Comparison of ENCODE assay signal across 8 cellular contexts in the genomic region with DNA sequence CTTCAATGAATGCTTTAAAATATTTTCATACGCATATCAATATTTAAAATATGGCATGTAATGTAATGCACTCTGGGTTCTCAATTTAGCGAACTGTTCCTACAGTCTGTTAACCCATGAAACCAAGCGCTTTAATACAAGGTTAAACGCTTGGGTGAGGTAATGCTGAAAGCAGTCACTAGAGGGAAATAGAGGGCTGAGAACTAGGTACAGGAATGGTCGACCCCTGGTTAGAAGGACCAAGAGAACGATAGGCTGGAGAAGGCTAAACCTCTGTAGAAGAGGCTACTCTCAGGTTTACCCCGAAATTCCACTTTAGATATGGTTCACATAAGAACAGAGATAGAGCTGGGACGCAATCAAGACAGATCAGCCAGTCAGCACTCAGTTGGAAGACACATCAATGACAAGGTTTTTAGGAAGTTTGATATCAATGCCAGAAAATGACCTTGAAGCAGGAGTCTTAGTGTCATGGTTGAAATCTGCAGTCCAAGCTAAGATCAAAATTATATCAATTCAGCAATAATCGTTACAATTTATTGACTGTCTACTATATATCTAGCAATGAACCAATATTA. TPM values are rescaled to one million over a fixed set of nuclear protein-coding genes. Genes with fewer than 3 reads are reported as not detected.
A peak's percentile ranks its signal among the peaks of the same experiment; 100 is the strongest.
DNase-seq lines count a peak whose midpoint lies in the region; ATAC-seq, FAIRE-seq and TF ChIP-seq lines count a peak whose summit lies in the region.

No MANE protein-coding gene starts in this region.

- TF ChIP-seq CTCF in GM12878 (IDR thresholded peaks at IDR 0.05 in 2 of 3, conservative IDR thresholded peaks at IDR 0.05 in 1 of 3; ENCODE audit: control insufficient read depth in 2 of 3, extremely low read depth in 1 of 3, insufficient read depth in 1 of 3, low read depth in 3 of 3, low read length in 3 of 3) (peak; percentile 69 to 84 (median 71)), kidney (IDR thresholded peaks at IDR 0.05; ENCODE audit: borderline replicate concordance, extremely low read depth, insufficient read depth) (peak; percentile 84), transverse colon (IDR thresholded peaks at IDR 0.05) (peak; percentile 68 to 81 (median 79))

- TF ChIP-seq RAD21 in GM12878 (IDR thresholded peaks at IDR 0.05; ENCODE audit: insufficient read depth, low read depth, low read length), result peak; percentile 85

- peak; percentile 94 for ATAC-seq in HG03103 (IDR thresholded peaks at IDR 0.05; ENCODE audit: low read depth, unreplicated experiment)
- peak; percentile 94 for ATAC-seq in GM12878

- H3K27me3 ChIP-seq in GM12878 (replicated peaks in 1 of 2; ENCODE audit: control insufficient read depth in 2 of 2, insufficient read depth in 2 of 2, low read length in 1 of 2) (no peaks in the 10 kb centered on the region), transverse colon (no peaks in the 10 kb centered on the region)

- SMC1A ChIA-PET in GM12878 (lab: Charles Lee; ENCODE audit: uncharacterized antibody, unreplicated experiment), result interaction anchor here (0.6 to 10.8 kb wide), 39 partner anchors 8 to 747 kb away, joined by 3 to 145 read pairs (median 4); no protein-coding TSS in a partner anchor

- POLR2A ChIA-PET in GM12878 (lab: Charles Lee), result no interaction called here

- no peaks in the 10 kb centered on the region for H4K20me1 ChIP-seq in GM12878 (ENCODE audit: control insufficient read depth, insufficient read depth)

- TF ChIP-seq POLR2A in GM12878 (IDR thresholded peaks at IDR 0.05; ENCODE audit: low read depth, low read length), result no peak
- no peak for TF ChIP-seq POLR2A in transverse colon (IDR thresholded peaks at IDR 0.05)

- FAIRE-seq in GM19239 (lab: Jason Lieb, UNC) (peak; percentile 99), GM12878 (lab: Jason Lieb, UNC) (peak; percentile 76), kidney (lab: Jason Lieb, UNC) (no peak)

- H3K9ac ChIP-seq in GM12878 (ENCODE audit: control insufficient read depth, insufficient read depth, low read length) (no peak overlapping the region), kidney (ENCODE audit: low read length in 2 of 2) (no peak overlapping the region)

- H3K9me3 ChIP-seq in GM12878 (replicated peaks; ENCODE audit: control insufficient read depth, insufficient read depth, low read length) (no peaks in the 10 kb centered on the region), kidney (ENCODE audit: control insufficient read depth in 1 of 2, low read length in 2 of 2) (no peaks in the 10 kb centered on the region), transverse colon (no peaks in the 10 kb centered on the region)

- H3K79me2 ChIP-seq in GM12878 (ENCODE audit: control insufficient read depth, insufficient read depth, low read length), result no peaks in the 10 kb centered on the region

- in situ Hi-C loops in GM12878 (cut with MboI) (loop anchor here (10.0 kb wide), 1 partner anchor 432 kb away; no protein-coding TSS in a partner anchor), transverse colon (cut with MboI; ENCODE audit: low pct_ligation_motif_present in 1 of 4, low pct_unique_long_range_greater_than_20kb in 1 of 4, low sequenced_read_pairs in 3 of 4) (loop anchor here in 1 of 4 donors (25.0 kb wide), 1 partner anchor 110 kb away; no protein-coding TSS in a partner anchor)

- RAD21 ChIA-PET in GM12878 (lab: Charles Lee; ENCODE audit: unreplicated experiment), result interaction anchor here (0.7 to 5.0 kb wide), 9 partner anchors 73 to 556 kb away, joined by 3 to 60 read pairs (median 4); no protein-coding TSS in a partner anchor

- CTCF ChIA-PET in GM12878 (lab: Yijun Ruan, JAX), result interaction anchor here (0.7 to 5.0 kb wide), 29 partner anchors 11 to 558 kb away, joined by 3 to 94 read pairs (median 4); no protein-coding TSS in a partner anchor

- no peak for TF ChIP-seq EP300 in GM12878 (IDR thresholded peaks at IDR 0.05; ENCODE audit: borderline replicate concordance in 1 of 2, control insufficient read depth in 1 of 2, low read depth in 2 of 2, low read length in 2 of 2)
- TF ChIP-seq EP300 in transverse colon (IDR thresholded peaks at IDR 0.05; ENCODE audit: low read depth), result no peak

- peak overlapping the region; percentile 40 for H2AFZ ChIP-seq in GM12878 (ENCODE audit: control insufficient read depth, low read depth, low read length)

- no peaks in the 10 kb centered on the region for H3K36me3 ChIP-seq in GM12878 (ENCODE audit: control insufficient read depth in 2 of 2, insufficient read depth in 2 of 2, low read length in 1 of 2)
- no peaks in the 10 kb centered on the region for H3K36me3 ChIP-seq in kidney (ENCODE audit: control insufficient read depth in 1 of 2, insufficient read depth in 2 of 2, low read length in 2 of 2)
- no peaks in the 10 kb centered on the region for H3K36me3 ChIP-seq in transverse colon

- no peak overlapping the region for H3K4me2 ChIP-seq in GM12878 (ENCODE audit: control insufficient read depth, insufficient read depth)

- H3K27ac ChIP-seq in GM12878 (ENCODE audit: control insufficient read depth, insufficient read depth) (no peak overlapping the region), kidney (ENCODE audit: low read depth in 2 of 2, low read length in 2 of 2) (no peak overlapping the region), transverse colon (no peak overlapping the region)

- no TSS peak for BruUV-seq in GM12878 (replicated peaks; lab: Mats Ljungman, UMichigan)

- peak; percentile 58 for DNase-seq in EL
- peak; percentile 20 for DNase-seq in GM19239 (ENCODE audit: insufficient read length, low spot score)
- peak; percentile 48 for DNase-seq in NCI-H460 (ENCODE audit: extremely low read depth, low read depth)
- peak; percentile 12 for DNase-seq in GM12878 (ENCODE audit: low read depth, low spot score)
- DNase-seq in kidney, result no peak
- DNase-seq in transverse colon, result no peak
- no peak for DNase-seq in occipital lobe (lab: John Stamatoyannopoulos, UW)

- H3K4me3 ChIP-seq in GM12878, result no peak overlapping the region
- H3K4me3 ChIP-seq in kidney (ENCODE audit: low read length in 2 of 2), result peak overlapping the region in 1 of 2 donors; percentile 30
- H3K4me3 ChIP-seq in transverse colon, result no peak overlapping the region

- WGBS in GM12878 (ENCODE audit: insufficient coverage, insufficient replicate concordance, low lambda C conversion rate, missing lambda C conversion rate), result 26% methylated on average over 9 of the region's 9 CpGs
- 50 to 53% methylated on average over 9 of the region's 9 CpGs for WGBS in transverse colon (ENCODE audit: low coverage in 1 of 2), 2 donors

- intact Hi-C loops in GM12878 (cut with micrococcal nuclease; ENCODE audit: unreplicated experiment) (loop anchor here (1.0 to 10.0 kb wide), 7 partner anchors 119 to 742 kb away; no protein-coding TSS in a partner anchor), kidney (cut with DNase I) (no loop called here), transverse colon (cut with DNase I; ENCODE audit: low total_unique reads) (no loop called here)

- H3K4me1 ChIP-seq in GM12878 (ENCODE audit: control insufficient read depth, insufficient read depth, low read length) (no peaks in the 10 kb centered on the region), kidney (ENCODE audit: control insufficient read depth in 1 of 2, insufficient read depth in 1 of 2, low read depth in 1 of 2, low read length in 2 of 2) (peaks cover 2 to 19% of the 10 kb centered on the region in 2 donors), transverse colon (peaks cover 5 to 47% (median 17%) of the 10 kb centered on the region in 4 donors)

TF ChIP-seq in GM12878, 131 proteins besides CTCF, POLR2A, EP300 and RAD21 (continues in another document):
- TF ChIP-seq, protein P1, sequence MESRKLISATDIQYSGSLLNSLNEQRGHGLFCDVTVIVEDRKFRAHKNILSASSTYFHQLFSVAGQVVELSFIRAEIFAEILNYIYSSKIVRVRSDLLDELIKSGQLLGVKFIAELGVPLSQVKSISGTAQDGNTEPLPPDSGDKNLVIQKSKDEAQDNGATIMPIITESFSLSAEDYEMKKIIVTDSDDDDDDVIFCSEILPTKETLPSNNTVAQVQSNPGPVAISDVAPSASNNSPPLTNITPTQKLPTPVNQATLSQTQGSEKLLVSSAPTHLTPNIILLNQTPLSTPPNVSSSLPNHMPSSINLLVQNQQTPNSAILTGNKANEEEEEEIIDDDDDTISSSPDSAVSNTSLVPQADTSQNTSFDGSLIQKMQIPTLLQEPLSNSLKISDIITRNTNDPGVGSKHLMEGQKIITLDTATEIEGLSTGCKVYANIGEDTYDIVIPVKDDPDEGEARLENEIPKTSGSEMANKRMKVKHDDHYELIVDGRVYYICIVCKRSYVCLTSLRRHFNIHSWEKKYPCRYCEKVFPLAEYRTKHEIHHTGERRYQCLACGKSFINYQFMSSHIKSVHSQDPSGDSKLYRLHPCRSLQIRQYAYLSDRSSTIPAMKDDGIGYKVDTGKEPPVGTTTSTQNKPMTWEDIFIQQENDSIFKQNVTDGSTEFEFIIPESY (IDR thresholded peaks at IDR 0.05), result 0 out of 2 replicates have a peak, but pooled peaks have one; percentile 38
- peak; percentile 87 for TF ChIP-seq SMC3 (IDR thresholded peaks at IDR 0.05; ENCODE audit: borderline replicate concordance, low read length)
- TF ChIP-seq SP1 (IDR thresholded peaks at IDR 0.05; ENCODE audit: low read depth, low read length), result no peak
- TF ChIP-seq POU2F2 (IDR thresholded peaks at IDR 0.05; ENCODE audit: borderline replicate concordance, low read depth, low read length), result 0 out of 3 replicates have a peak, but pooled peaks have one; percentile 20

RNA-seq across cellular contexts. Expression of a gene that starts 26.9 kb away (rescaled TPM):
- 0.84 and 0.95 TPM in 2 replicates for total RNA-seq in NCI-H460 (2014; rRNA removed; shearing (Covaris generic))
- 1.0 and 4.1 TPM in 2 replicates for polyA plus RNA-seq in NCI-H460 (2014; cell fraction: nucleus; rRNA removed)
- total RNA-seq in GM12878 (2013; cell fraction: nucleolus; rRNA removed), result not detected in 2 replicates
- total RNA-seq in GM12878 (2014; rRNA removed) (under 0.01 TPM in 1 of 2 replicates, not detected in the other), GM12878 (2014; rRNA removed; fragmentation: Illumina TruSeq; extraction: Trizol) (not detected in 2 replicates), GM12878 (2021) (not detected in 2 replicates), kidney (16.7 TPM), transverse colon (1 to 10 TPM; 1.8 to 5.2 (median 2.8) TPM), occipital lobe (0.31 TPM)
- not detected for polyA plus RNA-seq in GM12878 (2011; ENCODE audit: low read depth)
- polyA plus RNA-seq in GM12878 (2011; rRNA removed) (0.04 TPM in 1 of 2 replicates, not detected in the other), GM12878 (2014; fragmentation: Illumina TruSeq; extraction: Trizol) (0.03 TPM in 1 of 2 replicates, not detected in the other), GM12878 (2014; fragmentation: Nextera tagmentation; extraction: Ambion mirVana) (under 1 TPM in 1 of 2 experiments, not detected in 1; 0.04 TPM), GM12878 (2014; rRNA removed) (0.08 TPM in 1 of 2 replicates, not detected in the other), GM12878 (2016; fragmentation: Nextera tagmentation; extraction: Ambion mirVana) (under 1 TPM in 1 of 2 experiments, not detected in 1; 0.19 TPM), kidney (ENCODE audit: insufficient read depth, low read depth, low replicate concordance) (3.6 TPM)
- 0.01 and 0.03 TPM in 2 replicates for polyA plus RNA-seq in GM12878 (2011; cell fraction: cytosol; rRNA removed)
- 0.07 TPM in 1 of 2 replicates, not detected in the other for polyA plus RNA-seq in GM12878 (2011; cell fraction: nucleus; rRNA removed)
- polyA plus RNA-seq in GM12878 (2012), result not detected in 2 replicates
- not detected in 2 replicates for polyA minus RNA-seq in GM12878 (2011; rRNA and poly(A)+ RNA removed)
- polyA minus RNA-seq in GM12878 (2011; cell fraction: cytosol; rRNA and poly(A)+ RNA removed), result not detected in 2 replicates
- 0.24 TPM in 1 of 2 replicates, not detected in the other for polyA minus RNA-seq in GM12878 (2011; cell fraction: nucleus; rRNA and poly(A)+ RNA removed)

Comparison
In these comparisons a context has a peak if more than half of its experiments do, and no peak if none do; other contexts are left out.
1. DNase-seq: peak in EL (single experiment), GM19239 (single experiment), NCI-H460 (single experiment) and GM12878 (single experiment); none in kidney (single experiment), transverse colon (single experiment) and occipital lobe (single experiment).
2. Peak in every context shown above with its lines, with median percentiles within 50 percentile points of each other: CTCF ChIP-seq.